In genomic region chr4:185275501-185275900, GRCh38 we compare ENCODE assay signal across 19 cellular contexts.
DNase-seq lines count a peak whose midpoint lies in the region; ATAC-seq and TF ChIP-seq lines count a peak whose summit lies in the region.
"Had no signal": no experiment of that assay in that cellular context is flagged by ENCODE, and none has a peak within 500 bp of the region (broad histone marks: within the 10 kb centered on the region; RNA-seq: fewer than 3 reads in every experiment).

No MANE protein-coding gene starts in this region.

- H3K4me2 ChIP-seq in IMR-90 (ENCODE audit: low read depth, low read length) (no peak overlapping the region), osteoblast (ENCODE audit: insufficient read depth, low read length) (peak overlapping the region; percentile 21)

- no peak overlapping the region for H2BK15ac ChIP-seq in IMR-90 (ENCODE audit: low read depth, low read length)

- no peak overlapping the region for H3K4ac ChIP-seq in IMR-90 (ENCODE audit: low read depth, low read length)

- H3K79me1 ChIP-seq in IMR-90 (ENCODE audit: low read depth in 1 of 2, low read length in 2 of 2), result peaks cover 19 to 27% of the 10 kb centered on the region in 2 experiments; a peak in 3 of 4 replicates

- no peak overlapping the region for H4K91ac ChIP-seq in IMR-90 (ENCODE audit: insufficient read depth, low read depth, low read length)

- H3K79me2 ChIP-seq in ACC112 (ENCODE audit: control insufficient read depth, insufficient read depth, low read length, unreplicated experiment), result no peaks in the 10 kb centered on the region
- peaks cover 24% of the 10 kb centered on the region for H3K79me2 ChIP-seq in osteoblast (ENCODE audit: insufficient read depth, low read length)

- BruUV-seq in IMR-90 (replicated peaks; lab: Mats Ljungman, UMichigan), result no TSS peak

- CTCF ChIA-PET in IMR-90 (lab: Yijun Ruan, JAX), result no interaction called here
- CTCF ChIA-PET in activated CD4-positive, alpha-beta memory T cell treated with anti-CD3 and anti-CD28 coated beads for 36 hours (lab: Charles Lee), result no interaction called here

- no peaks in the 10 kb centered on the region for H3K9me3 Mint-ChIP-seq in chondrocyte (ENCODE audit: low read depth)
- H3K9me3 Mint-ChIP-seq in activated CD4-positive, alpha-beta memory T cell treated with anti-CD3 and anti-CD28 coated beads for 36 hours, result no peaks in the 10 kb centered on the region

- no peak overlapping the region for H2BK20ac ChIP-seq in IMR-90 (ENCODE audit: low read depth, low read length)

- intact Hi-C loops in IMR-90 (cut with micrococcal nuclease) (no loop called here), uterus (cut with DNase I; ENCODE audit: low total_unique reads) (no loop called here)
- intact Hi-C loops in activated CD4-positive, alpha-beta memory T cell treated with anti-CD3 and anti-CD28 coated beads for 36 hours (cut with micrococcal nuclease), result no loop called here

- H4K5ac ChIP-seq in IMR-90 (ENCODE audit: low read depth, low read length), result no peak overlapping the region

- no peak overlapping the region for H3K14ac ChIP-seq in IMR-90 (replicated peaks; ENCODE audit: low read depth, low read length)

- in situ Hi-C loops in IMR-90 (cut with MboI; ENCODE audit: low sequenced_read_pairs), result no loop called here

- no peak overlapping the region for H4K8ac ChIP-seq in IMR-90 (ENCODE audit: low read depth in 2 of 2, low read length in 2 of 2)

- H3K4me1 ChIP-seq in ACC112 (ENCODE audit: control insufficient read depth, insufficient read depth, low read length, unreplicated experiment), result peaks cover 23% of the 10 kb centered on the region
- 0 out of 2 replicates have a peak, but pooled peaks cover 1% of the 10 kb centered on the region for H3K4me1 ChIP-seq in IMR-90 (ENCODE audit: control insufficient read depth, insufficient read depth, low read length)
- H3K4me1 ChIP-seq in osteoblast (ENCODE audit: insufficient read depth, low read length), result peaks cover 27% of the 10 kb centered on the region
- no peaks in the 10 kb centered on the region for H3K4me1 ChIP-seq in uterus

- H3K4me1 Mint-ChIP-seq in chondrocyte (ENCODE audit: low read depth), result peaks cover 51% of the 10 kb centered on the region
- H3K4me1 Mint-ChIP-seq in activated CD4-positive, alpha-beta memory T cell treated with anti-CD3 and anti-CD28 coated beads for 36 hours (ENCODE audit: low read depth), result peaks cover 5% of the 10 kb centered on the region

- no peak overlapping the region for H3K4me3 Mint-ChIP-seq in chondrocyte (ENCODE audit: unreplicated experiment)
- no peak overlapping the region for H3K4me3 Mint-ChIP-seq in activated CD4-positive, alpha-beta memory T cell treated with anti-CD3 and anti-CD28 coated beads for 36 hours

- DNase-seq in IMR-90 (peak; percentile 28), chondrocyte (ENCODE audit: low spot score) (no peak), osteoblast (ENCODE audit: insufficient read length, low spot score, missing footprints) (no peak), uterus (no peak), activated gamma-delta T cell (lab: John Stamatoyannopoulos, UW) (no peak)
- DNase-seq in stimulated activated CD4-positive, alpha-beta T cell treated with anti-CD3 and anti-CD28 coated beads, Interleukin-2, amount 100 ng/mL, for 48 hours, result no peak
- DNase-seq in activated CD4-positive, alpha-beta memory T cell treated with anti-CD3 and anti-CD28 coated beads for 36 hours, result no peak
- DNase-seq: 8988T; C1 segment of cervical spinal cord; GF-D8; NCI-H1417 treated with DMSO at 0.1 percent for 48 hours; NCI-H1930; NCI-H69; NK-92 treated with Interleukin-12 subunit alpha and Interleukin-12 subunit beta, amount 100 ng/mL, for 24 hours; OCI-M1; RPMI8226; SIG-M5 had no signal

- no peak overlapping the region for H2AK5ac ChIP-seq in IMR-90 (ENCODE audit: low read depth, low read length)

- 0 out of 2 replicates have a peak overlapping the region, but pooled peaks have one; percentile 35 for H3K4me3 ChIP-seq in ACC112 (ENCODE audit: low read depth, low read length)
- H3K4me3 ChIP-seq in IMR-90 (ENCODE audit: insufficient read depth, low read depth, low read length), result no peak overlapping the region
- H3K4me3 ChIP-seq in osteoblast (ENCODE audit: insufficient read depth, low read length), result no peak overlapping the region
- H3K4me3 ChIP-seq in uterus, result no peak overlapping the region

- no peak overlapping the region for H3K18ac ChIP-seq in IMR-90 (ENCODE audit: low read depth, low read length)

- H3K27ac ChIP-seq in ACC112 (ENCODE audit: low read depth, low read length) (peak overlapping the region; percentile 68), IMR-90 (ENCODE audit: insufficient read depth, low read length) (no peak overlapping the region), osteoblast (ENCODE audit: low read depth, low read length) (peak overlapping the region; percentile 69), uterus (no peak overlapping the region)
- H3K27ac ChIP-seq: HL-60 had no signal

- peak overlapping the region; percentile 77 for H3K27ac Mint-ChIP-seq in chondrocyte (ENCODE audit: unreplicated experiment)
- no peak overlapping the region for H3K27ac Mint-ChIP-seq in activated CD4-positive, alpha-beta memory T cell treated with anti-CD3 and anti-CD28 coated beads for 36 hours

- dilution Hi-C loops in IMR-90 (cut with HindIII; ENCODE audit: low sequenced_read_pairs, unreplicated experiment), result no loop called here

- H3K27me3 Mint-ChIP-seq in chondrocyte (ENCODE audit: low read depth), result no peaks in the 10 kb centered on the region
- no peaks in the 10 kb centered on the region for H3K27me3 Mint-ChIP-seq in activated CD4-positive, alpha-beta memory T cell treated with anti-CD3 and anti-CD28 coated beads for 36 hours

- H2BK5ac ChIP-seq in IMR-90 (ENCODE audit: low read depth, low read length, poor library complexity, severe bottlenecking), result no peak overlapping the region

- H3K9me1 ChIP-seq in IMR-90 (ENCODE audit: insufficient read depth, low read length), result peaks cover 8% of the 10 kb centered on the region

- peaks cover 18% of the 10 kb centered on the region for H3K36me3 Mint-ChIP-seq in chondrocyte (ENCODE audit: low read depth)
- H3K36me3 Mint-ChIP-seq in activated CD4-positive, alpha-beta memory T cell treated with anti-CD3 and anti-CD28 coated beads for 36 hours, result peaks cover 6% of the 10 kb centered on the region

- no peak for TF ChIP-seq CTCF in IMR-90 (conservative IDR thresholded peaks at IDR 0.05; ENCODE audit: low read depth, low read length)
- no peak for TF ChIP-seq CTCF in chondrocyte (IDR thresholded peaks at IDR 0.05)
- no peak for TF ChIP-seq CTCF in osteoblast (IDR thresholded peaks at IDR 0.05; ENCODE audit: extremely low read depth, low read depth, low read length)
- no peak for TF ChIP-seq CTCF in uterus (IDR thresholded peaks at IDR 0.05)

- no peak for ATAC-seq in IMR-90 (ENCODE audit: low read depth)

- TF ChIP-seq RAD21 in IMR-90 (IDR thresholded peaks at IDR 0.05; ENCODE audit: low read length), result no peak

- H3K56ac ChIP-seq in IMR-90 (ENCODE audit: extremely low read depth, insufficient read depth, low read length), result no peak overlapping the region

- H3K36me3 ChIP-seq in ACC112 (ENCODE audit: insufficient read depth, low read length) (no peaks in the 10 kb centered on the region), IMR-90 (ENCODE audit: control insufficient read depth, insufficient read depth, low read length) (0 out of 2 replicates have a peak, but pooled peaks cover 2% of the 10 kb centered on the region), osteoblast (ENCODE audit: insufficient read depth, low read length) (peaks cover 5% of the 10 kb centered on the region), uterus (no peaks in the 10 kb centered on the region)

- no peak overlapping the region for H2BK120ac ChIP-seq in IMR-90 (ENCODE audit: low read depth, low read length)

- no peak overlapping the region for H3K23ac ChIP-seq in IMR-90 (ENCODE audit: low read depth, low read length)

- TF ChIP-seq POLR2A in IMR-90 (IDR thresholded peaks at IDR 0.05; ENCODE audit: low read depth, low read length) (no peak), uterus (IDR thresholded peaks at IDR 0.05) (no peak)

- H3K27me3 ChIP-seq in ACC112 (ENCODE audit: insufficient read depth, low read length) (no peaks in the 10 kb centered on the region), IMR-90 (ENCODE audit: control insufficient read depth, insufficient read depth, low read length) (no peaks in the 10 kb centered on the region), osteoblast (ENCODE audit: insufficient read depth, low read length) (no peaks in the 10 kb centered on the region), uterus (no peaks in the 10 kb centered on the region)

- 0 out of 2 replicates have a peak, but pooled peaks cover 4% of the 10 kb centered on the region for H4K20me1 ChIP-seq in IMR-90 (ENCODE audit: insufficient read depth, low read length)
- H4K20me1 ChIP-seq in osteoblast (ENCODE audit: insufficient read depth, low read length), result no peaks in the 10 kb centered on the region

- POLR2A ChIA-PET in IMR-90 (lab: Charles Lee; ENCODE audit: unreplicated experiment), result no interaction called here
- POLR2A ChIA-PET in activated CD4-positive, alpha-beta memory T cell treated with anti-CD3 and anti-CD28 coated beads for 36 hours (lab: Charles Lee), result no interaction called here

- H2AK9ac ChIP-seq in IMR-90 (replicated peaks; ENCODE audit: low read depth, low read length, poor library complexity), result no peak overlapping the region

- no peak overlapping the region for H3K9ac ChIP-seq in IMR-90 (ENCODE audit: low read depth, low read length)

- no peak overlapping the region for H2AFZ ChIP-seq in ACC112 (ENCODE audit: low read length, unreplicated experiment)
- no peak overlapping the region for H2AFZ ChIP-seq in IMR-90 (replicated peaks; ENCODE audit: low read length, poor library complexity)
- H2AFZ ChIP-seq in osteoblast (ENCODE audit: low read length), result no peak overlapping the region

- H3K9me3 ChIP-seq in IMR-90 (ENCODE audit: control insufficient read depth, insufficient read depth, low read length) (no peaks in the 10 kb centered on the region), osteoblast (ENCODE audit: low read depth, low read length) (no peaks in the 10 kb centered on the region), uterus (no peaks in the 10 kb centered on the region)

TF ChIP-seq in IMR-90, 13 proteins besides CTCF, POLR2A, EP300 and RAD21:
- TF ChIP-seq BHLHE40 (IDR thresholded peaks at IDR 0.05; ENCODE audit: low read depth, low read length), result no peak
- TF ChIP-seq MXI1 (IDR thresholded peaks at IDR 0.05; ENCODE audit: borderline replicate concordance, low read depth, low read length), result no peak

Comparison
In these comparisons a context has a peak if more than half of its experiments do, and no peak if none do; other contexts are left out.
1. H3K27ac ChIP-seq: peak in ACC112 (single experiment) and osteoblast (single experiment); none in IMR-90 (single experiment) and uterus (0 of 2).